Comparison of ENCODE assay signal across 8 cellular contexts in genomic region chr9:16869961-16870605, GRCh38. TPM values are rescaled to one million over a fixed set of nuclear protein-coding genes. Genes with fewer than 3 reads are reported as not detected.
DNase-seq lines count a peak whose midpoint lies in the region; ATAC-seq, FAIRE-seq and TF ChIP-seq lines count a peak whose summit lies in the region.

No MANE protein-coding gene starts in this region.

- H3K27me3 ChIP-seq in psoas muscle (ENCODE audit: insufficient read depth in 3 of 3, low read length in 2 of 3), result peaks cover 0 to 3% (median 0%) of the 10 kb centered on the region in 3 donors

- H3K4me3 ChIP-seq in SK-N-MC, result peak overlapping the region; percentile 92
- peak overlapping the region; percentile 87 for H3K4me3 ChIP-seq in psoas muscle

- intact Hi-C loops in left ventricle myocardium superior (cut with micrococcal nuclease), result no loop called here
- intact Hi-C loops in psoas muscle (cut with DNase I), result loop anchor here (5.0 to 10.0 kb wide), 3 partner anchors 143 to 283 kb away; no protein-coding TSS in a partner anchor

- 0 to 2% (median 1%) methylated on average over 42 to 57 of the region's 57 CpGs for WGBS in psoas muscle, 3 donors

- H3K4me1 ChIP-seq in psoas muscle, result peaks cover 12% of the 10 kb centered on the region

- H3K27ac ChIP-seq in SK-N-MC, result peak overlapping the region; percentile 6; the same call in 1 of the 2 replicates
- peak overlapping the region; percentile 82 for H3K27ac ChIP-seq in psoas muscle

- H3K36me3 ChIP-seq in SK-N-MC (ENCODE audit: insufficient read depth, low read length), result no peaks in the 10 kb centered on the region
- H3K36me3 ChIP-seq in psoas muscle (ENCODE audit: insufficient read depth in 1 of 2, low read depth in 1 of 2), result no peaks in the 10 kb centered on the region

- DNase-seq in ELR (ENCODE audit: low read depth) (peak; percentile 56), SK-N-MC (ENCODE audit: low read depth, low spot score) (no peak), left ventricle myocardium superior (peak; percentile 32), psoas muscle (peak in 1 of 2 donors; percentile 29), NCI-H1048 (lab: John Stamatoyannopoulos, UW) (no peak), H54 (ENCODE audit: insufficient read length, low spot score) (no peak)
- DNase-seq in stimulated activated CD4-positive, alpha-beta T cell treated with anti-CD3 and anti-CD28 coated beads, Interleukin-4, amount 100 ng/mL, for 4 hours, result no peak

- no peak for TF ChIP-seq POLR2A in H54 (IDR thresholded peaks at IDR 0.05; ENCODE audit: low read depth, low read length)

- no peak for TF ChIP-seq CTCF in psoas muscle (IDR thresholded peaks at IDR 0.05)

- H3K9me3 ChIP-seq in SK-N-MC (ENCODE audit: low read depth, low read length), result no peaks in the 10 kb centered on the region
- no peaks in the 10 kb centered on the region for H3K9me3 ChIP-seq in psoas muscle

- no peak for FAIRE-seq in H54 (lab: Jason Lieb, UNC)

- peak overlapping the region; percentile 78 for H3K9ac ChIP-seq in SK-N-MC (ENCODE audit: insufficient read length)

- peak; percentile 39 for ATAC-seq in left ventricle myocardium superior
- peak; percentile 25 to 44 (median 30) for ATAC-seq in psoas muscle
- no peak for ATAC-seq in GM21529 (IDR thresholded peaks at IDR 0.05; ENCODE audit: unreplicated experiment)

RNA-seq across cellular contexts. Expression of gene BNC2, which starts 0.4 kb away (rescaled TPM):
- total RNA-seq in left ventricle myocardium superior (6.3 TPM), psoas muscle (100 to 1,000 TPM in 2 of 4 donors, 10 to 100 TPM in 2; 44.1 to 168 (median 92.9) TPM)
- polyA plus RNA-seq in psoas muscle, result 1 to 10 TPM; 1.3 to 3.4 (median 1.3) TPM

Comparison
In these comparisons a context has a peak if more than half of its experiments do, and no peak if none do; other contexts are left out.
1. DNase-seq: peak in ELR (single experiment) and left ventricle myocardium superior (single experiment); none in SK-N-MC (single experiment), stimulated activated CD4-positive, alpha-beta T cell treated with anti-CD3 and anti-CD28 coated beads, Interleukin-4, amount 100 ng/mL, for 4 hours (0 of 2), NCI-H1048 (single experiment) and H54 (single experiment).